ENCODE assay signal across 26 cellular contexts in genomic region chr5:151868451-151868850, GRCh38. TPM values are rescaled to one million over a fixed set of nuclear protein-coding genes. Genes with fewer than 3 reads are reported as not detected.
DNase-seq lines count a peak whose midpoint lies in the region; ATAC-seq, FAIRE-seq and TF ChIP-seq lines count a peak whose summit lies in the region.
"Had no signal": no experiment of that assay in that cellular context is flagged by ENCODE, and none has a peak within 500 bp of the region (broad histone marks: within the 10 kb centered on the region; RNA-seq: fewer than 3 reads in every experiment).

No MANE protein-coding gene starts in this region.

- FAIRE-seq in GM19239 (lab: Jason Lieb, UNC), result no peak
- FAIRE-seq: A204.1, keratinocyte had no signal

- no peak for TF ChIP-seq EP300 in stomach (IDR thresholded peaks at IDR 0.05)

- H3K27me3 Mint-ChIP-seq in activated CD4-positive, alpha-beta T cell treated with anti-CD3 and anti-CD28 coated beads, Interleukin-2, amount 10 ng/mL, durations not matched to agents 7 days and 5 days, result no peaks in the 10 kb centered on the region
- no peaks in the 10 kb centered on the region for H3K27me3 Mint-ChIP-seq in activated T-helper 17 cell treated with anti-CD3 and anti-CD28 coated beads, Interleukin-2, amount 50 U/mL, for 72 hours
- H3K27me3 Mint-ChIP-seq: dendritic cell treated with granulocyte-macrophage colony-stimulating factor and Interleukin-4, amounts not matched to agents 40 ng/mL and 50 ng/mL, for 4 days; stimulated activated naive CD8-positive, alpha-beta T cell treated with anti-CD3 and anti-CD28 coated beads, Interleukin-15, Interleukin-2, amounts not matched to agents 100 ng/mL and 50 ng/mL, for 24 hours had no signal

- intact Hi-C loops in stomach (cut with DNase I; ENCODE audit: low total_unique reads), result no loop called here

- CTCF ChIA-PET in activated CD4-positive, alpha-beta T cell treated with anti-CD3 and anti-CD28 coated beads, Interleukin-2, amount 10 ng/mL, durations not matched to agents 7 days and 5 days (lab: Charles Lee), result interaction anchor here (0.6 to 0.7 kb wide), 2 partner anchors 518 to 769 kb away, joined by 3 to 4 read pairs; no protein-coding TSS in a partner anchor

- peak; percentile 40 for ATAC-seq in HG02798 (IDR thresholded peaks at IDR 0.05; ENCODE audit: poor library complexity, unreplicated experiment)
- peak; percentile 88 for ATAC-seq in activated T-helper 17 cell treated with anti-CD3 and anti-CD28 coated beads, Interleukin-2, amount 50 U/mL, for 72 hours (replicated peaks)
- peak; percentile 63 for ATAC-seq in stimulated activated naive CD8-positive, alpha-beta T cell treated with anti-CD3 and anti-CD28 coated beads, Interleukin-15, Interleukin-2, amounts not matched to agents 100 U/mL and 50 U/mL, for 24 hours
- ATAC-seq: Panc1, sciatic nerve had no signal

- DNase-seq in activated CD4-positive, alpha-beta T cell treated with anti-CD3 and anti-CD28 coated beads, Interleukin-2, amount 10 ng/mL, durations not matched to agents 7 days and 5 days, result peak; percentile 24
- DNase-seq in activated CD4-positive, alpha-beta T cell treated with anti-CD3 and anti-CD28 coated beads for 48 hours, result no peak
- DNase-seq in stimulated activated naive CD8-positive, alpha-beta T cell treated with anti-CD3 and anti-CD28 coated beads, Interleukin-15, Interleukin-2, amounts not matched to agents 100 U/mL and 50 U/mL, for 24 hours, result no peak
- no peak for DNase-seq in GM19239 (ENCODE audit: insufficient read length, low spot score)
- DNase-seq in GM20000 (ENCODE audit: low spot score), result no peak
- DNase-seq in stomach, result no peak
- DNase-seq: BE2C, foreskin fibroblast, hippocampal formation, mammary epithelial cell, NCI-H1930, NCI-H446, ovary, upper lobe of left lung had no signal

- no peak overlapping the region for H3K4me3 Mint-ChIP-seq in activated CD4-positive, alpha-beta T cell treated with anti-CD3 and anti-CD28 coated beads, Interleukin-2, amount 10 ng/mL, durations not matched to agents 7 days and 5 days
- H3K4me3 Mint-ChIP-seq in activated T-helper 17 cell treated with anti-CD3 and anti-CD28 coated beads, Interleukin-2, amount 50 U/mL, for 72 hours, result peak overlapping the region; percentile 6
- H3K4me3 Mint-ChIP-seq: dendritic cell treated with granulocyte-macrophage colony-stimulating factor and Interleukin-4, amounts not matched to agents 40 ng/mL and 50 ng/mL, for 4 days; stimulated activated naive CD8-positive, alpha-beta T cell treated with anti-CD3 and anti-CD28 coated beads, Interleukin-15, Interleukin-2, amounts not matched to agents 100 ng/mL and 50 ng/mL, for 24 hours had no signal

- no peaks in the 10 kb centered on the region for H3K9me3 ChIP-seq in stomach
- H3K9me3 ChIP-seq: BE2C, ovary, upper lobe of left lung had no signal

- peaks cover 2% of the 10 kb centered on the region for H3K4me1 Mint-ChIP-seq in activated CD4-positive, alpha-beta T cell treated with anti-CD3 and anti-CD28 coated beads, Interleukin-2, amount 10 ng/mL, durations not matched to agents 7 days and 5 days
- peaks cover 7% of the 10 kb centered on the region for H3K4me1 Mint-ChIP-seq in activated T-helper 17 cell treated with anti-CD3 and anti-CD28 coated beads, Interleukin-2, amount 50 U/mL, for 72 hours

- TF ChIP-seq CTCF in GM20000 (IDR thresholded peaks at IDR 0.05; ENCODE audit: extremely low read depth, missing control alignments), result no peak
- TF ChIP-seq CTCF in stomach (IDR thresholded peaks at IDR 0.05), result no peak

- WGBS in stomach, 5 donors, result 74 to 84% (median 81%) methylated on average over 4 of the region's 4 CpGs

- H3K27me3 ChIP-seq in stomach, result no peaks in the 10 kb centered on the region
- H3K27me3 ChIP-seq: BE2C, ovary, upper lobe of left lung had no signal

- H3K4me3 ChIP-seq in stomach, result no peak overlapping the region
- H3K4me3 ChIP-seq: ovary, upper lobe of left lung had no signal

- TF ChIP-seq POLR2A in stomach (IDR thresholded peaks at IDR 0.05), result no peak

- POLR2A ChIA-PET in activated CD4-positive, alpha-beta T cell treated with anti-CD3 and anti-CD28 coated beads, Interleukin-2, amount 10 ng/mL, durations not matched to agents 7 days and 5 days (lab: Charles Lee), result no interaction called here

- no peak overlapping the region for H3K27ac ChIP-seq in stomach
- H3K27ac ChIP-seq: KMS-11, ovary, upper lobe of left lung had no signal

- H3K27ac Mint-ChIP-seq in activated CD4-positive, alpha-beta T cell treated with anti-CD3 and anti-CD28 coated beads, Interleukin-2, amount 10 ng/mL, durations not matched to agents 7 days and 5 days, result no peak overlapping the region
- peak overlapping the region; percentile 5 for H3K27ac Mint-ChIP-seq in activated T-helper 17 cell treated with anti-CD3 and anti-CD28 coated beads, Interleukin-2, amount 50 U/mL, for 72 hours
- H3K27ac Mint-ChIP-seq: dendritic cell treated with granulocyte-macrophage colony-stimulating factor and Interleukin-4, amounts not matched to agents 40 ng/mL and 50 ng/mL, for 4 days; stimulated activated naive CD8-positive, alpha-beta T cell treated with anti-CD3 and anti-CD28 coated beads, Interleukin-15, Interleukin-2, amounts not matched to agents 100 ng/mL and 50 ng/mL, for 24 hours had no signal

- no peaks in the 10 kb centered on the region for H3K36me3 ChIP-seq in stomach
- H3K36me3 ChIP-seq: BE2C, ovary, upper lobe of left lung had no signal

- H3K4me1 ChIP-seq in stomach, result no peaks in the 10 kb centered on the region
- H3K4me1 ChIP-seq: BE2C, upper lobe of left lung had no signal

- H3K9me3 Mint-ChIP-seq in activated CD4-positive, alpha-beta T cell treated with anti-CD3 and anti-CD28 coated beads, Interleukin-2, amount 10 ng/mL, durations not matched to agents 7 days and 5 days, result no peaks in the 10 kb centered on the region
- no peaks in the 10 kb centered on the region for H3K9me3 Mint-ChIP-seq in activated T-helper 17 cell treated with anti-CD3 and anti-CD28 coated beads, Interleukin-2, amount 50 U/mL, for 72 hours
- H3K9me3 Mint-ChIP-seq: dendritic cell treated with granulocyte-macrophage colony-stimulating factor and Interleukin-4, amounts not matched to agents 40 ng/mL and 50 ng/mL, for 4 days; stimulated activated naive CD8-positive, alpha-beta T cell treated with anti-CD3 and anti-CD28 coated beads, Interleukin-15, Interleukin-2, amounts not matched to agents 100 ng/mL and 50 ng/mL, for 24 hours had no signal

- no peaks in the 10 kb centered on the region for H3K36me3 Mint-ChIP-seq in activated CD4-positive, alpha-beta T cell treated with anti-CD3 and anti-CD28 coated beads, Interleukin-2, amount 10 ng/mL, durations not matched to agents 7 days and 5 days (ENCODE audit: low read depth)
- no peaks in the 10 kb centered on the region for H3K36me3 Mint-ChIP-seq in activated T-helper 17 cell treated with anti-CD3 and anti-CD28 coated beads, Interleukin-2, amount 50 U/mL, for 72 hours (ENCODE audit: low read depth)

RNA-seq across cellular contexts. Expression of gene GLRA1, which starts 56.2 kb away (rescaled TPM):
- not detected for total RNA-seq in activated CD4-positive, alpha-beta T cell treated with anti-CD3 and anti-CD28 coated beads, Interleukin-2, amount 10 ng/mL, durations not matched to agents 7 days and 5 days
- not detected for total RNA-seq in activated T-helper 17 cell treated with anti-CD3 and anti-CD28 coated beads, Interleukin-2, amount 50 U/mL, for 72 hours
- not detected for total RNA-seq in stomach
- not detected for polyA plus RNA-seq in stomach
- total RNA-seq: activated CD8-positive, alpha-beta memory T cell treated with anti-CD3 and anti-CD28 coated beads for 36 hours; G401; HT-29; mammary epithelial cell; ovary; sciatic nerve; upper lobe of left lung had no signal
- polyA plus RNA-seq: keratinocyte, mammary epithelial cell, ovary had no signal
